10 cellular contexts compared by ENCODE assay signal in the genomic region with DNA sequence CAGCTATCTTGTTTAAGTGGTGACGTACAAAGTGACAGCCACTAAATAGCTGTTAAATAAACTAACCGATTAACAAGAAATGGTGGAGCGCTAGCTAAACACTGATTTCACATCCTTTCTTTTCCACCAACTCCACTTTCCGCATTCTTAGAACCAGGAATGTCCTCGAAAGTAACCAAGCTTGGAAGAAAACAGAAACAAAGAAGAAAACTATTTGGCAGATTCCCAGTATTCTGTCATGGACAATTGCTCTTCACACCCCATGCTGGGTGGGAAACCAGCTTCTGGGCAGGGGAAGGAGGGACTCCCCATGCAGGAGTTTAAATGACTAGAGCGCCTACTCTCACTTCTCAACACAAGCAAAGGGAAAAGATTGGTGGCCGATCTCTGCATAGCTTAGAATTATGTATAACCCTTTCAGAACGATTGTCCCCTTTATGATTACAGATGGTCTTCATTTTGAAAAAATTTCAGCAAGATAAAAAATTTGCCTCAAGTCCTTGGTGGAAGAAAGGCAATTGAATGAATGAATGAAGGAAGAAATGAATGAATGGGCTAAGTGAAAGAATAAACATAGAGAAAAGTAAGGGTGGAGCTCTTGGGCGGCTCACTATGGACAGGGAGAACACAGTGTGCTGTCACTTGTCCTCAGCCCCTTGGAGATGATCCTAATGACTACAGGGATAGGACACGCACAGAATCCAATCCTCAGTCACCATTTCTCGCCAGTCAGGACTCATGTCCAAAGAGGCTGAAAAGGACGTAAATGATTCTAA.
DNase-seq lines count a peak whose midpoint lies in the region; ATAC-seq and TF ChIP-seq lines count a peak whose summit lies in the region.
"Had no signal": no experiment of that assay in that cellular context is flagged by ENCODE, and none has a peak within 500 bp of the region (broad histone marks: within the 10 kb centered on the region; RNA-seq: fewer than 3 reads in every experiment).

No MANE protein-coding gene starts in this region.

- ATAC-seq in GM21515 (IDR thresholded peaks at IDR 0.05; ENCODE audit: unreplicated experiment) (no peak), HG02840 (IDR thresholded peaks at IDR 0.05; ENCODE audit: low FRiP score, unreplicated experiment) (no peak)

- TF ChIP-seq CTCF in GM12864 (IDR thresholded peaks at IDR 0.05; ENCODE audit: low read depth, low read length, missing control alignments) (no peak), Loucy (conservative IDR thresholded peaks at IDR 0.05; ENCODE audit: low read length) (no peak)

- peak overlapping the region; percentile 66 for H3K4me3 ChIP-seq in GM12864 (ENCODE audit: low read depth, low read length)
- H3K4me3 ChIP-seq in Loucy (ENCODE audit: low read length, poor library complexity, severe bottlenecking) = peak overlapping the region; percentile 71
- H3K4me3 ChIP-seq in duodenal mucosa (ENCODE audit: low read depth in 1 of 2, low read length in 2 of 2) = peak overlapping the region; percentile 51 to 74
- peak overlapping the region; percentile 20 for H3K4me3 ChIP-seq in rectal smooth muscle tissue (ENCODE audit: low read length)
- H3K4me3 ChIP-seq: ovary had no signal

- H3K36me3 ChIP-seq in Loucy (ENCODE audit: insufficient read depth, low read length) (no peaks in the 10 kb centered on the region), duodenal mucosa (ENCODE audit: control insufficient read depth in 1 of 2, insufficient read depth in 2 of 2, low read length in 2 of 2) (no peaks in the 10 kb centered on the region), rectal smooth muscle tissue (ENCODE audit: control insufficient read depth, insufficient read depth, low read length) (no peaks in the 10 kb centered on the region)
- H3K36me3 ChIP-seq: ovary had no signal

- H2AFZ ChIP-seq in Loucy (ENCODE audit: low read length) = peak overlapping the region; percentile 71; the same call in 1 of the 2 replicates

- H3K27ac ChIP-seq in duodenal mucosa (ENCODE audit: low read depth, low read length) = no peak overlapping the region
- H3K27ac ChIP-seq in rectal smooth muscle tissue (ENCODE audit: low read depth, low read length) = no peak overlapping the region
- H3K27ac ChIP-seq: ovary had no signal

- DNase-seq in GM12864 (ENCODE audit: low read depth) (no peak), H4 (ENCODE audit: low spot score) (no peak)
- DNase-seq: EL, NCI-H510A, ovary had no signal

- H3K9me3 ChIP-seq in Loucy (ENCODE audit: insufficient read depth, low read depth, low read length) (no peaks in the 10 kb centered on the region), duodenal mucosa (ENCODE audit: control insufficient read depth in 1 of 2, low read length in 2 of 2) (no peaks in the 10 kb centered on the region)
- H3K9me3 ChIP-seq: ovary had no signal

- H3K9me2 ChIP-seq in Loucy (replicated peaks; ENCODE audit: low read depth, low read length) = no peaks in the 10 kb centered on the region

- H3K79me2 ChIP-seq in Loucy (ENCODE audit: insufficient read depth, low read length) = no peaks in the 10 kb centered on the region

- H3K4me2 ChIP-seq in Loucy (ENCODE audit: low read depth, low read length, poor library complexity, severe bottlenecking) = peak overlapping the region; percentile 62

- no peaks in the 10 kb centered on the region for H3K27me3 ChIP-seq in Loucy (ENCODE audit: insufficient read depth, low read length, poor library complexity, severe bottlenecking)
- no peaks in the 10 kb centered on the region for H3K27me3 ChIP-seq in duodenal mucosa (ENCODE audit: control insufficient read depth in 1 of 2, insufficient read depth in 2 of 2, low read length in 2 of 2)
- H3K27me3 ChIP-seq in rectal smooth muscle tissue (ENCODE audit: control insufficient read depth, insufficient read depth, low read length) = no peaks in the 10 kb centered on the region
- H3K27me3 ChIP-seq: ovary had no signal

- H4K20me1 ChIP-seq in Loucy (ENCODE audit: insufficient read depth, low read length, poor library complexity, severe bottlenecking) = no peaks in the 10 kb centered on the region

- no peaks in the 10 kb centered on the region for H3F3A ChIP-seq in Loucy (ENCODE audit: low read depth)

- H3K9ac ChIP-seq in Loucy (ENCODE audit: low read depth, low read length, poor library complexity, severe bottlenecking) = peak overlapping the region; percentile 54
- peak overlapping the region in 1 of 2 donors; percentile 55 for H3K9ac ChIP-seq in duodenal mucosa (ENCODE audit: low read depth in 1 of 2, low read length in 2 of 2)
- no peak overlapping the region for H3K9ac ChIP-seq in rectal smooth muscle tissue (ENCODE audit: low read length)

- peaks cover 7% of the 10 kb centered on the region for H3K4me1 ChIP-seq in Loucy (ENCODE audit: insufficient read depth, low read length, poor library complexity, severe bottlenecking)
- peaks cover 0 to 3% of the 10 kb centered on the region in 2 donors for H3K4me1 ChIP-seq in duodenal mucosa (ENCODE audit: control insufficient read depth in 1 of 2, insufficient read depth in 2 of 2, low read length in 2 of 2)
- H3K4me1 ChIP-seq in rectal smooth muscle tissue (ENCODE audit: control insufficient read depth, insufficient read depth, low read length) = no peaks in the 10 kb centered on the region

Comparison
In these comparisons a context has a peak if more than half of its experiments do, and no peak if none do; other contexts are left out.
1. H3K4me3 ChIP-seq: peak in every context shown above with its lines; median percentile 71 in Loucy; 66 in GM12864; 62 in duodenal mucosa; 20 in rectal smooth muscle tissue.